19 cellular contexts compared by ENCODE assay signal in genomic region chr12:57906821-57907220, GRCh38. TPM values are rescaled to one million over a fixed set of nuclear protein-coding genes. Genes with fewer than 3 reads are reported as not detected.
DNase-seq lines count a peak whose midpoint lies in the region; ATAC-seq and TF ChIP-seq lines count a peak whose summit lies in the region.
"Had no signal": no experiment of that assay in that cellular context is flagged by ENCODE, and none has a peak within 500 bp of the region (broad histone marks: within the 10 kb centered on the region; RNA-seq: fewer than 3 reads in every experiment).

No MANE protein-coding gene starts in this region.

- no peak overlapping the region for H2BK5ac ChIP-seq in mesenchymal stem cell (ENCODE audit: low read depth, low read length, poor library complexity, severe bottlenecking)

- no peak overlapping the region for H3K4ac ChIP-seq in mesenchymal stem cell (ENCODE audit: low read depth in 1 of 2, low read length in 2 of 2)

- H3K9me3 ChIP-seq in heart left ventricle: no peaks in the 10 kb centered on the region
- no peaks in the 10 kb centered on the region for H3K9me3 ChIP-seq in SJSA1 (replicated peaks)
- H3K9me3 ChIP-seq in mesenchymal stem cell (ENCODE audit: control insufficient read depth, low read length): no peaks in the 10 kb centered on the region
- H3K9me3 ChIP-seq: A549, Caco-2 had no signal

- 60 to 71% (median 66%) methylated on average over 4 of the region's 4 CpGs for WGBS in heart left ventricle, 4 donors
- WGBS in mesenchymal stem cell: 88% methylated on average over 3 of the region's 4 CpGs

- H3K36me3 Mint-ChIP-seq in progenitor cell of endocrine pancreas (ENCODE audit: insufficient read depth): no peaks in the 10 kb centered on the region

- H2AK5ac ChIP-seq in mesenchymal stem cell (ENCODE audit: low read length, severe bottlenecking): no peak overlapping the region

- H3K4me1 Mint-ChIP-seq in progenitor cell of endocrine pancreas (ENCODE audit: low read depth): peaks cover 11% of the 10 kb centered on the region

- H4K91ac ChIP-seq in mesenchymal stem cell (ENCODE audit: low read length): no peak overlapping the region

- H3K79me1 ChIP-seq in mesenchymal stem cell (replicated peaks; ENCODE audit: low read length, poor library complexity, severe bottlenecking): no peaks in the 10 kb centered on the region

- no peak overlapping the region for H3K4me3 Mint-ChIP-seq in progenitor cell of endocrine pancreas (ENCODE audit: low read depth)
- H3K4me3 Mint-ChIP-seq: CD4-positive, alpha-beta T cell; H9 had no signal

- H3K27ac ChIP-seq in heart left ventricle: no peak overlapping the region
- no peak overlapping the region for H3K27ac ChIP-seq in SJSA1
- H3K27ac ChIP-seq in mesenchymal stem cell (ENCODE audit: low read length, poor library complexity, severe bottlenecking): no peak overlapping the region
- H3K27ac ChIP-seq: 22Rv1, A549, C4-2B had no signal

- peaks cover 35% of the 10 kb centered on the region for H3K27me3 Mint-ChIP-seq in progenitor cell of endocrine pancreas

- no peak for TF ChIP-seq POLR2A in heart left ventricle (IDR thresholded peaks at IDR 0.05)

- H2BK12ac ChIP-seq in mesenchymal stem cell (ENCODE audit: low read length in 2 of 2): no peak overlapping the region

- DNase-seq in Right ventricle myocardium inferior (ENCODE audit: missing footprints) (no peak), heart left ventricle (no peak), SJSA1 (ENCODE audit: low read depth in 1 of 2, low spot score in 2 of 2) (peak; percentile 71 to 88), cerebellum (ENCODE audit: low spot score) (peak; percentile 61), mesenchymal stem cell (no peak), progenitor cell of endocrine pancreas (ENCODE audit: low spot score, unreplicated experiment) (no peak), activated T-cell treated with anti-CD3 and anti-CD28 coated beads for 4 hours (no peak)
- DNase-seq: AML-193; Caco-2; CD4-positive, alpha-beta T cell; DMS79; GF-D8; GOT3; H9 had no signal

- TF ChIP-seq CTCF in heart left ventricle (IDR thresholded peaks at IDR 0.05) (no peak), progenitor cell of endocrine pancreas (IDR thresholded peaks at IDR 0.05; ENCODE audit: unreplicated experiment) (no peak)

- H3K4me3 ChIP-seq in heart left ventricle (no peak overlapping the region), SJSA1 (no peak overlapping the region), mesenchymal stem cell (ENCODE audit: insufficient read depth in 1 of 2, low read depth in 1 of 2, low read length in 2 of 2) (no peak overlapping the region)
- H3K4me3 ChIP-seq: A549 had no signal

- H3K36me3 ChIP-seq in heart left ventricle (no peaks in the 10 kb centered on the region), SJSA1 (no peaks in the 10 kb centered on the region), mesenchymal stem cell (ENCODE audit: control insufficient read depth in 1 of 2, insufficient read depth in 2 of 2, low read depth in 1 of 2, low read length in 2 of 2) (no peaks in the 10 kb centered on the region)

- H3K4me1 ChIP-seq in heart left ventricle (peaks cover 0 to 10% (median 5%) of the 10 kb centered on the region in 12 donors), SJSA1 (replicated peaks) (peaks cover 14% of the 10 kb centered on the region), mesenchymal stem cell (ENCODE audit: control insufficient read depth, insufficient read depth, low read depth, low read length) (peaks cover 1% of the 10 kb centered on the region)
- H3K4me1 ChIP-seq: A549, Caco-2 had no signal

- H2BK15ac ChIP-seq in mesenchymal stem cell (ENCODE audit: low read depth, poor library complexity, severe bottlenecking): no peak overlapping the region

- no peak overlapping the region for H2AFZ ChIP-seq in mesenchymal stem cell (ENCODE audit: low read depth, low read length)

- no peaks in the 10 kb centered on the region for H3K9me3 Mint-ChIP-seq in progenitor cell of endocrine pancreas (ENCODE audit: low read depth)
- H3K9me3 Mint-ChIP-seq: CD4-positive, alpha-beta T cell; H9 had no signal

- H2BK120ac ChIP-seq in mesenchymal stem cell (ENCODE audit: low read depth, low read length): no peak overlapping the region

- no peak overlapping the region for H3K23ac ChIP-seq in mesenchymal stem cell (ENCODE audit: low read length in 2 of 2)

- H3K18ac ChIP-seq in mesenchymal stem cell (ENCODE audit: low read depth in 1 of 2, low read length in 2 of 2): no peak overlapping the region

- no peak overlapping the region for H4K8ac ChIP-seq in mesenchymal stem cell (ENCODE audit: low read length)

- no peak overlapping the region for H3K27ac Mint-ChIP-seq in progenitor cell of endocrine pancreas
- H3K27ac Mint-ChIP-seq: CD4-positive, alpha-beta T cell; H9 had no signal

- H3K27me3 ChIP-seq in heart left ventricle: peaks cover 0 to 9% (median 0%) of the 10 kb centered on the region in 9 donors
- H3K27me3 ChIP-seq in SJSA1 (replicated peaks): peaks cover 53% of the 10 kb centered on the region
- peaks cover 2 to 15% of the 10 kb centered on the region in 2 experiments for H3K27me3 ChIP-seq in mesenchymal stem cell (ENCODE audit: control insufficient read depth in 1 of 2, insufficient read depth in 1 of 2, low read length in 2 of 2)

- intact Hi-C loops in Right ventricle myocardium inferior (cut with DNase I) (no loop called here), heart left ventricle (cut with DNase I) (loop anchor here in 7 of 10 donors (5.0 to 10.0 kb wide), 4 partner anchors 102 to 322 kb away; partner anchors contain the start of gene TSFM (in 4 of the 7))

- ATAC-seq in Right ventricle myocardium inferior (peak; percentile 15), heart left ventricle (no peak), HG03196 (IDR thresholded peaks at IDR 0.05; ENCODE audit: unreplicated experiment) (no peak)
- ATAC-seq: A549, HepG2 had no signal

- no peak overlapping the region for H3K14ac ChIP-seq in mesenchymal stem cell (ENCODE audit: low read length in 2 of 2)

- peak overlapping the region; percentile 13 for H3K9ac ChIP-seq in mesenchymal stem cell (ENCODE audit: low read length)

- no peak overlapping the region for H3K4me2 ChIP-seq in mesenchymal stem cell (ENCODE audit: low read length, poor library complexity, severe bottlenecking)
- H3K4me2 ChIP-seq: A549 had no signal

RNA-seq across cellular contexts. Expression of gene ATP23, which starts 34.5 kb away (rescaled TPM):
- total RNA-seq in Right ventricle myocardium inferior: 8.2 TPM
- 1 to 10 TPM; 1.8 to 7.4 (median 5.3) TPM for total RNA-seq in heart left ventricle
- polyA plus RNA-seq in heart left ventricle: 10 to 100 TPM in 1 of 2 donors, 1 to 10 TPM in 1; 8.1 to 10.4 TPM
- total RNA-seq in SJSA1 (2014; rRNA removed; shearing (Covaris generic)): 275 and 410 TPM in 2 replicates
- total RNA-seq in cerebellum: 6.0 TPM
- 6.5 TPM for polyA plus RNA-seq in mesenchymal stem cell (2013, experiment 1 of 2)
- polyA plus RNA-seq in mesenchymal stem cell (2013, experiment 2 of 2): 5.7 TPM
- total RNA-seq in progenitor cell of endocrine pancreas: 6.0 and 6.6 TPM in 2 replicates

Comparison
In these comparisons a context has a peak if more than half of its experiments do, and no peak if none do; other contexts are left out.
1. DNase-seq: peak in SJSA1 (2 of 2) and cerebellum (single experiment); none in Right ventricle myocardium inferior (single experiment), heart left ventricle (0 of 5), mesenchymal stem cell (single experiment), progenitor cell of endocrine pancreas (single experiment) and activated T-cell treated with anti-CD3 and anti-CD28 coated beads for 4 hours (single experiment).
2. RNA of gene ATP23, which starts 34.5 kb away (total RNA-seq): 275 to 410 TPM in SJSA1; 8.2 TPM in Right ventricle myocardium inferior (single experiment), 6.0 to 6.6 TPM in progenitor cell of endocrine pancreas, 6.0 TPM in cerebellum (single experiment) and 1.8 to 7.4 TPM in heart left ventricle; every median in the first group is over 10 times any median in the second.